21 cellular contexts compared by ENCODE assay signal in the genomic region with DNA sequence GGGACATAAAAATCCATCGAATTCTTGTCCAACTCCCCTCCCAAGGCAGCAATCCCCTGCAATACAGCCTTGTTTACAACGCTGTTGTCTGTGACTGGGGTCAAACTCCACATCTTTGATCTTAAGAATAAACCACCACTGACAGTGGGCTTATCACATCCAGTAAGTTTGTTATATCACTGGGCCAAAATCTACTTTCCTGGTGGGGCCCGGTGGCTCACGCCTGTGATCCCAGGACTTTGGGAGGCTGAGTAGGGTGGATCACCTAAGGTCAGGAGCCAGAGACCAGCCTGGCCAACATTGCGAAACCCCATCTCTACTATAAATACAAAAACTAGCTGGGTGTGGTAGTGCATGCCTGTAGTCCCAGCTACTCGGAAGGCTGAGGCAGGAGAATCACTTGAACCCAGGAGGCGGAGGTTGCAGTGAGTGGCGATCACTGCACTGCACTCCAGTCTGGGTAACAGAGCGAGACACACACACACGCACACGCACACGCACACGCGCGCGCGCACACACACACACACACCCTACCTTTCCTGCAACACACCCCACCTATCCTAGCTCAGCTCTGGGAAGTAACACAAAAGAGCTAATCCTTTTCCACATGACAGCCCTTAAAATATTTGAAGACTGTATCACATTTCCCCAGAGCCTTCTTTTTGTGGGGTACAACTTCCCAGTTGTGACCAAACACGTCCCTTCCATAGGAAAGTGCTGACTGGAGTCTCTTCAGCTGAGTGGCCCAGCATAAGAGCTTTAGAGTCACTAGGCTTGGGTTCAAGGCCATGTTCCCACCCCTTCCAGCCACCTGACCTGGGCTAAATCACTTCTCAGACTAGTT. TPM values are rescaled to one million over a fixed set of nuclear protein-coding genes. Genes with fewer than 3 reads are reported as not detected.
DNase-seq lines count a peak whose midpoint lies in the region; ATAC-seq, FAIRE-seq and TF ChIP-seq lines count a peak whose summit lies in the region.
"Had no signal": no experiment of that assay in that cellular context is flagged by ENCODE, and none has a peak within 500 bp of the region (broad histone marks: within the 10 kb centered on the region; RNA-seq: fewer than 3 reads in every experiment).

No MANE protein-coding gene starts in this region.

- peak in 1 of 2 experiments; percentile 31 for DNase-seq in A549 (ENCODE audit: low read depth in 1 of 2, low spot score in 1 of 2)
- DNase-seq in neural crest cell (ENCODE audit: low read depth, low spot score), result no peak
- DNase-seq in NCI-H69 (lab: John Stamatoyannopoulos, UW), result no peak
- no peak for DNase-seq in AML-193 (lab: John Stamatoyannopoulos, UW)
- DNase-seq in NCI-H2196 treated with DMSO at 0.1 percent for 48 hours (lab: John Stamatoyannopoulos, UW; ENCODE audit: unreplicated experiment), result no peak
- no peak for DNase-seq in naive thymus-derived CD8-positive, alpha-beta T cell
- DNase-seq: DMS153, EL, NCI-H1048, NCI-H146, NCI-H2081, NCI-H510A treated with DMSO at 0.1 percent for 48 hours, Right ventricle myocardium superior had no signal

- H3K27ac ChIP-seq in A549, result peak overlapping the region; percentile 2 to 73; a peak in 4 of 6 replicates
- H3K27ac ChIP-seq: C4-2B, KMS-11, SK-N-MC had no signal

- no peak overlapping the region for H3K4me3 ChIP-seq in A549
- H3K4me3 ChIP-seq: SK-N-MC had no signal

- no peaks in the 10 kb centered on the region for H3K4me1 Mint-ChIP-seq in neural crest cell
- H3K4me1 Mint-ChIP-seq in naive thymus-derived CD8-positive, alpha-beta T cell, result no peaks in the 10 kb centered on the region

- H3K36me3 Mint-ChIP-seq in neural crest cell (ENCODE audit: low read depth), result no peaks in the 10 kb centered on the region
- H3K36me3 Mint-ChIP-seq in naive thymus-derived CD8-positive, alpha-beta T cell, result no peaks in the 10 kb centered on the region

- no peak for TF ChIP-seq CTCF in A549 (IDR thresholded peaks at IDR 0.05)
- TF ChIP-seq CTCF in neural crest cell (conservative IDR thresholded peaks at IDR 0.05), result no peak

- H3K9me3 Mint-ChIP-seq in neural crest cell, result no peaks in the 10 kb centered on the region
- no peaks in the 10 kb centered on the region for H3K9me3 Mint-ChIP-seq in naive thymus-derived CD8-positive, alpha-beta T cell

- H3K9me3 ChIP-seq in A549, result no peaks in the 10 kb centered on the region

- no peak for TF ChIP-seq EP300 in A549 (IDR thresholded peaks at IDR 0.05)
- no peak for TF ChIP-seq EP300 in Ishikawa (IDR thresholded peaks at IDR 0.05; ENCODE audit: borderline replicate concordance)

- H3K4me1 ChIP-seq in A549, result peaks cover 12% of the 10 kb centered on the region

- CTCF ChIA-PET in A549 (lab: Yijun Ruan, JAX), result interaction anchor here (1.2 to 2.8 kb wide), 2 partner anchors 17 to 54 kb away, joined by 3 to 12 read pairs; no protein-coding TSS in a partner anchor

- TF ChIP-seq RAD21 in A549 (conservative IDR thresholded peaks at IDR 0.05 in 1 of 2, IDR thresholded peaks at IDR 0.05 in 1 of 2) (no peak), Ishikawa (IDR thresholded peaks at IDR 0.05; ENCODE audit: low read depth) (no peak)

- H3K4me2 ChIP-seq in A549, result peak overlapping the region; percentile 47
- H3K4me2 ChIP-seq: KMS-11 had no signal

- no peaks in the 10 kb centered on the region for H3K27me3 Mint-ChIP-seq in neural crest cell (ENCODE audit: low read depth)
- H3K27me3 Mint-ChIP-seq in naive thymus-derived CD8-positive, alpha-beta T cell, result no peaks in the 10 kb centered on the region

- WGBS in A549 (ENCODE audit: missing lambda C conversion rate), result 85% methylated on average over 18 of the region's 18 CpGs

- ATAC-seq in A549, result peak in 1 of 2 experiments; percentile 62; a peak in 3 of 6 replicates
- ATAC-seq in esophagus mucosa, result peak; percentile 65
- ATAC-seq in naive thymus-derived CD8-positive, alpha-beta T cell, result no peak
- ATAC-seq: Panc1 had no signal

- H3K27ac Mint-ChIP-seq in neural crest cell (ENCODE audit: unreplicated experiment), result peak overlapping the region; percentile 19
- H3K27ac Mint-ChIP-seq in naive thymus-derived CD8-positive, alpha-beta T cell, result no peak overlapping the region

- no peak for TF ChIP-seq POLR2A in A549 (IDR thresholded peaks at IDR 0.05; ENCODE audit: low read length)

- POLR2A ChIA-PET in A549 (lab: Yijun Ruan, JAX), result interaction anchor here (0.5 kb wide), 1 partner anchor 387 kb away, joined by 3 read pairs; no protein-coding TSS in a partner anchor
- POLR2A ChIA-PET in naive thymus-derived CD8-positive, alpha-beta T cell (lab: Charles Lee), result no interaction called here

- H3K4me3 Mint-ChIP-seq in neural crest cell, result no peak overlapping the region
- H3K4me3 Mint-ChIP-seq in naive thymus-derived CD8-positive, alpha-beta T cell, result no peak overlapping the region

- FAIRE-seq in A549 (lab: Jason Lieb, UNC), result no peak
- FAIRE-seq: A204.1, GM19239 had no signal

TF ChIP-seq in A549, 52 proteins besides CTCF, POLR2A, EP300 and RAD21:
- TF ChIP-seq CEBPB (IDR thresholded peaks at IDR 0.05), result peak; percentile 66 to 89; a peak in 3 of 4 replicates
- TF ChIP-seq ESRRA (IDR thresholded peaks at IDR 0.05; ENCODE audit: borderline replicate concordance, low read length), result no peak
- no peak for TF ChIP-seq FOSB (CRISPR knock-in tag; IDR thresholded peaks at IDR 0.05)
- TF ChIP-seq MAFK (IDR thresholded peaks at IDR 0.05; ENCODE audit: partially characterized antibody), result peak; percentile 40

TF ChIP-seq in Ishikawa, 13 proteins besides CTCF, POLR2A, EP300 and RAD21:
- TF ChIP-seq EGR1 (IDR thresholded peaks at IDR 0.05) (no peak), CREB1 (IDR thresholded peaks at IDR 0.05; ENCODE audit: low read depth) (no peak), CEBPB (IDR thresholded peaks at IDR 0.05) (peak; percentile 94), MAX (IDR thresholded peaks at IDR 0.05) (no peak; the same call in 1 of the 2 replicates), TEAD4 (IDR thresholded peaks at IDR 0.05) (no peak; the same call in 1 of the 2 replicates)
- TF ChIP-seq, protein P1, sequence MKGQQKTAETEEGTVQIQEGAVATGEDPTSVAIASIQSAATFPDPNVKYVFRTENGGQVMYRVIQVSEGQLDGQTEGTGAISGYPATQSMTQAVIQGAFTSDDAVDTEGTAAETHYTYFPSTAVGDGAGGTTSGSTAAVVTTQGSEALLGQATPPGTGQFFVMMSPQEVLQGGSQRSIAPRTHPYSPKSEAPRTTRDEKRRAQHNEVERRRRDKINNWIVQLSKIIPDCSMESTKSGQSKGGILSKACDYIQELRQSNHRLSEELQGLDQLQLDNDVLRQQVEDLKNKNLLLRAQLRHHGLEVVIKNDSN (IDR thresholded peaks at IDR 0.05), result peak; percentile 45; the same call in 1 of the 2 replicates

RNA-seq across cellular contexts. Expression of gene ABCC1, which starts 20.9 kb away (rescaled TPM):
- polyA plus RNA-seq in A549 (2011; rRNA removed), result 56.5 and 108 TPM in 2 replicates
- polyA plus RNA-seq in A549 (2012; cell fraction: cytosol; rRNA removed), result 59.3 and 77.9 TPM in 2 replicates
- polyA plus RNA-seq in A549 (2012; cell fraction: nucleus; rRNA removed), result 184 and 231 TPM in 2 replicates
- 86.7 to 93.8 TPM (median 90.7 TPM) in 3 replicates for polyA plus RNA-seq in A549 (2017; fragmentation: RNase III; extraction: RNeasy Plus Mini Kit Qiagen cat#74134 plus additional on column Dnase treatment)
- polyA minus RNA-seq in A549 (2011; rRNA and poly(A)+ RNA removed), result 359 and 414 TPM in 2 replicates
- total RNA-seq in esophagus mucosa, result 33.9 TPM
- total RNA-seq in neural crest cell, result 34.9 and 38.7 TPM in 2 replicates
- 10 to 100 TPM; 66.7 to 68.6 TPM for total RNA-seq in naive thymus-derived CD8-positive, alpha-beta T cell
- 1 to 10 TPM; 3.7 to 9.0 (median 4.3) TPM for polyA plus RNA-seq in naive thymus-derived CD8-positive, alpha-beta T cell

RNA-seq across cellular contexts. Expression of gene CEP20, which starts 40.1 kb away (rescaled TPM):
- polyA plus RNA-seq in A549 (2011; rRNA removed) (97.5 and 102 TPM in 2 replicates), A549 (2017; fragmentation: RNase III; extraction: RNeasy Plus Mini Kit Qiagen cat#74134 plus additional on column Dnase treatment) (57.9 to 63.8 TPM (median 58.7 TPM) in 3 replicates)
- polyA plus RNA-seq in A549 (2012; cell fraction: cytosol; rRNA removed), result 20.9 and 24.1 TPM in 2 replicates
- polyA plus RNA-seq in A549 (2012; cell fraction: nucleus; rRNA removed), result 5.6 and 10.8 TPM in 2 replicates
- 19.5 and 21.5 TPM in 2 replicates for polyA minus RNA-seq in A549 (2011; rRNA and poly(A)+ RNA removed)
- total RNA-seq in esophagus mucosa (36.5 TPM), neural crest cell (30.6 and 33.0 TPM in 2 replicates)
- total RNA-seq in naive thymus-derived CD8-positive, alpha-beta T cell, result 10 to 100 TPM; 26.0 to 26.8 TPM
- polyA plus RNA-seq in naive thymus-derived CD8-positive, alpha-beta T cell, result 10 to 100 TPM; 26.5 to 32.9 (median 27.9) TPM
